In genomic region chr10:129949411-129950335, GRCh38 we compare ENCODE assay signal across 10 cellular contexts. TPM values are rescaled to one million over a fixed set of nuclear protein-coding genes. Genes with fewer than 3 reads are reported as not detected.
DNase-seq lines count a peak whose midpoint lies in the region; ATAC-seq and TF ChIP-seq lines count a peak whose summit lies in the region.
"Had no signal": no experiment of that assay in that cellular context is flagged by ENCODE, and none has a peak within 500 bp of the region (broad histone marks: within the 10 kb centered on the region; RNA-seq: fewer than 3 reads in every experiment).

No MANE protein-coding gene starts in this region.

- no peaks in the 10 kb centered on the region for H3K27me3 ChIP-seq in BE2C
- H3K27me3 ChIP-seq in neuron (ENCODE audit: insufficient read depth, low read length) = no peaks in the 10 kb centered on the region

- ATAC-seq in GM21526 (IDR thresholded peaks at IDR 0.05; ENCODE audit: low FRiP score, unreplicated experiment) (no peak), T-helper 17 cell (no peak)

- H3K36me3 Mint-ChIP-seq in glutamatergic neuron (ENCODE audit: unreplicated experiment) = peaks cover 10% of the 10 kb centered on the region
- H3K36me3 Mint-ChIP-seq in T-helper 17 cell (ENCODE audit: low read depth) = no peaks in the 10 kb centered on the region

- DNase-seq in BE2C = peak; percentile 82
- peak; percentile 70 for DNase-seq in NCI-H2171 treated with DMSO at 0.1 percent for 48 hours (lab: John Stamatoyannopoulos, UW)
- DNase-seq in glutamatergic neuron = peak; percentile 69
- no peak for DNase-seq in activated T-cell treated with anti-CD3 and anti-CD28 coated beads, Interleukin-2, amount 50 U/mL, for 1 hour
- no peak for DNase-seq in kidney tubule cell (ENCODE audit: low spot score)
- no peak for DNase-seq in T-helper 17 cell
- DNase-seq: NCI-H1092 had no signal

- peaks cover 47% of the 10 kb centered on the region for H3K4me1 ChIP-seq in BE2C
- peaks cover 44% of the 10 kb centered on the region for H3K4me1 ChIP-seq in neuron (ENCODE audit: insufficient read depth, low read length)
- H3K4me1 ChIP-seq: adrenal gland had no signal

- H3K4me3 Mint-ChIP-seq in glutamatergic neuron (ENCODE audit: unreplicated experiment) (peak overlapping the region; percentile 82), T-helper 17 cell (no peak overlapping the region)

- H3K9me3 ChIP-seq in BE2C = no peaks in the 10 kb centered on the region
- H3K9me3 ChIP-seq in neuron (ENCODE audit: low read length) = no peaks in the 10 kb centered on the region
- no peaks in the 10 kb centered on the region for H3K9me3 ChIP-seq in T-helper 17 cell (ENCODE audit: control insufficient read depth, low read length, poor library complexity, severe bottlenecking)
- H3K9me3 ChIP-seq: adrenal gland had no signal

- H3K4me1 Mint-ChIP-seq in glutamatergic neuron (ENCODE audit: low read depth, unreplicated experiment) = peaks cover 69% of the 10 kb centered on the region
- no peaks in the 10 kb centered on the region for H3K4me1 Mint-ChIP-seq in T-helper 17 cell

- peak overlapping the region; percentile 49 for H3K27ac Mint-ChIP-seq in glutamatergic neuron (ENCODE audit: unreplicated experiment)
- H3K27ac Mint-ChIP-seq in T-helper 17 cell = no peak overlapping the region

- peak overlapping the region; percentile 23 for H3K4me3 ChIP-seq in BE2C (ENCODE audit: low read depth, low read length)
- H3K4me3 ChIP-seq in neuron (ENCODE audit: low read length) = peak overlapping the region; percentile 16
- H3K4me3 ChIP-seq: adrenal gland had no signal

- H3K36me3 ChIP-seq in BE2C (peaks cover 9% of the 10 kb centered on the region; the same call in 1 of the 2 replicates), neuron (ENCODE audit: insufficient read depth, low read length) (no peaks in the 10 kb centered on the region)
- H3K36me3 ChIP-seq: adrenal gland had no signal

- peak overlapping the region; percentile 70 for H2AFZ ChIP-seq in neuron (ENCODE audit: low read depth, low read length)

- H3K9me3 Mint-ChIP-seq in glutamatergic neuron (ENCODE audit: unreplicated experiment) = peaks cover 27% of the 10 kb centered on the region

- TF ChIP-seq CTCF in BE2C (IDR thresholded peaks at IDR 0.05; ENCODE audit: low read depth, low read length) (no peak), glutamatergic neuron (IDR thresholded peaks at IDR 0.05; ENCODE audit: partially characterized antibody, unreplicated experiment) (no peak)

- H3K27me3 Mint-ChIP-seq in glutamatergic neuron (ENCODE audit: unreplicated experiment) (peaks cover 18% of the 10 kb centered on the region), T-helper 17 cell (peaks cover 55% of the 10 kb centered on the region)

RNA-seq across cellular contexts. Expression of gene EBF3, which starts 14.4 kb away (rescaled TPM):
- 16.9 TPM for polyA plus RNA-seq in BE2C (2012; ENCODE audit: insufficient read depth, insufficient read length, low read depth)
- total RNA-seq in glutamatergic neuron (ENCODE audit: unreplicated experiment) = 544 TPM
- total RNA-seq in T-helper 17 cell = not detected

Comparison
In these comparisons a context has a peak if more than half of its experiments do, and no peak if none do; other contexts are left out.
1. DNase-seq: peak in BE2C (single experiment), NCI-H2171 treated with DMSO at 0.1 percent for 48 hours (single experiment) and glutamatergic neuron (single experiment); none in activated T-cell treated with anti-CD3 and anti-CD28 coated beads, Interleukin-2, amount 50 U/mL, for 1 hour (single experiment), kidney tubule cell (single experiment) and T-helper 17 cell (0 of 3).
2. RNA of gene EBF3, which starts 14.4 kb away (total RNA-seq): 544 TPM in glutamatergic neuron (single experiment); not detected in T-helper 17 cell; every median in the first group is over 100 times any median in the second.